10 cellular contexts compared by ENCODE assay signal in the genomic region with DNA sequence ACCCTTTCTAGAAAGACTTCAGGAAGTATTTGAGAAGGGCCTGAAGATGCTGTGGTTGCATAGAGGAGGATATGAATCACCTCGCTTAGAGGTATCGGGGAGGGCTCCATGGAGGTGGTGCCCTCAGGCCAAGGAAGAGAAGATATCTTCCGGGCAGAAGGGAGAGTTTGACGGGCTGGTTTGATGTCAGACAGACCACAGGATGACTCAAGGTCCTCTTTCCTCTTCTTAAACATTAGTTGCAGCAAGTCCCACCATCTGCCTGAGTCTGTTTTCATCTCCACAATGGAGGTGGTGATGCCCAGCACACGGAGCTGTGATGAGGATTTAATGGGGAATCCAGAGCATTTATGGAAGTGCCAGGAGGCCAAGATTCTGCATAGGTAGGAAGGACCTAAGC. TPM values are rescaled to one million over a fixed set of nuclear protein-coding genes. Genes with fewer than 3 reads are reported as not detected.
A peak's percentile ranks its signal among the peaks of the same experiment; 100 is the strongest.
DNase-seq lines count a peak whose midpoint lies in the region; ATAC-seq, FAIRE-seq and TF ChIP-seq lines count a peak whose summit lies in the region.
"Had no signal": no experiment of that assay in that cellular context is flagged by ENCODE, and none has a peak within 500 bp of the region (broad histone marks: within the 10 kb centered on the region; RNA-seq: fewer than 3 reads in every experiment).

No MANE protein-coding gene starts in this region.

- CTCF ChIA-PET in PC-9 (lab: Charles Lee): no interaction called here

- intact Hi-C loops in PC-9 (cut with micrococcal nuclease; ENCODE audit: unreplicated experiment): no loop called here
- intact Hi-C loops in adrenal gland (cut with DNase I): no loop called here

- H3K4me1 ChIP-seq in PC-9 (replicated peaks; ENCODE audit: insufficient read depth): no peaks in the 10 kb centered on the region
- H3K4me1 ChIP-seq in adrenal gland (replicated peaks in 1 of 2): no peaks in the 10 kb centered on the region

- no peak overlapping the region for H3K27ac ChIP-seq in PC-9
- no peak overlapping the region for H3K27ac ChIP-seq in adrenal gland

- H3K27me3 ChIP-seq in PC-9 (ENCODE audit: insufficient read depth, low read depth): no peaks in the 10 kb centered on the region
- H3K27me3 ChIP-seq in adrenal gland: no peaks in the 10 kb centered on the region

- WGBS in adrenal gland, 4 donors: 67 to 81% (median 72%) methylated on average over 5 of the region's 5 CpGs

- no peaks in the 10 kb centered on the region for H4K20me1 ChIP-seq in PC-9 (ENCODE audit: insufficient read depth)

- peaks cover 8% of the 10 kb centered on the region; the same call in 1 of the 2 replicates for H3F3A ChIP-seq in PC-9 (ENCODE audit: insufficient read depth, low read depth)

- no peak overlapping the region for H3K4me3 ChIP-seq in PC-9
- no peak overlapping the region for H3K4me3 ChIP-seq in adrenal gland

- no peak for ATAC-seq in GM18858 (IDR thresholded peaks at IDR 0.05; ENCODE audit: unreplicated experiment)
- ATAC-seq: Panc1 had no signal

- POLR2A ChIA-PET in PC-9 (lab: Charles Lee; ENCODE audit: unreplicated experiment): no interaction called here

- no peaks in the 10 kb centered on the region for H3K9me3 ChIP-seq in PC-9 (ENCODE audit: insufficient read depth, low read depth)
- H3K9me3 ChIP-seq in adrenal gland (replicated peaks in 1 of 3): no peaks in the 10 kb centered on the region

- no peak overlapping the region for H3K4me2 ChIP-seq in PC-9

- DNase-seq in GM20000 (ENCODE audit: low spot score): peak; percentile 60
- peak; percentile 45 to 74 for DNase-seq in PC-9
- DNase-seq in activated effector memory CD4-positive, alpha-beta T cell treated with Interleukin-2 at 50 U/mL for 16 hours: peak; percentile 62
- peak; percentile 21 to 47 for DNase-seq in stimulated activated CD4-positive, alpha-beta T cell treated with anti-CD3 and anti-CD28 coated beads, Interleukin-1b, Interleukin-23, amount 100 ng/mL, for 1 hour (ENCODE audit: low read depth in 2 of 2)
- no peak for DNase-seq in adrenal gland
- DNase-seq in dermis blood vessel endothelial cell: no peak
- DNase-seq in D721Med (ENCODE audit: insufficient read length, low spot score): no peak

- no peak overlapping the region for H2AFZ ChIP-seq in PC-9

- TF ChIP-seq CTCF in GM20000 (IDR thresholded peaks at IDR 0.05; ENCODE audit: extremely low read depth, missing control alignments): no peak
- no peak for TF ChIP-seq CTCF in PC-9 (conservative IDR thresholded peaks at IDR 0.05)
- TF ChIP-seq CTCF in adrenal gland (IDR thresholded peaks at IDR 0.05): no peak
- no peak for TF ChIP-seq CTCF in D721Med (IDR thresholded peaks at IDR 0.05; ENCODE audit: insufficient read depth, missing control alignments)

- no peak for TF ChIP-seq POLR2A in adrenal gland (IDR thresholded peaks at IDR 0.05)

- H3K36me3 ChIP-seq in PC-9 (ENCODE audit: low read depth): no peaks in the 10 kb centered on the region
- no peaks in the 10 kb centered on the region for H3K36me3 ChIP-seq in adrenal gland (replicated peaks in 1 of 2)

- H3K79me2 ChIP-seq in PC-9 (ENCODE audit: low read depth): no peaks in the 10 kb centered on the region

- BruUV-seq in PC-9 (replicated peaks; lab: Mats Ljungman, UMichigan): no TSS peak

- FAIRE-seq in D721Med (lab: Jason Lieb, UNC): no peak

- H3K9me2 ChIP-seq in PC-9 (ENCODE audit: insufficient read depth): no peaks in the 10 kb centered on the region

RNA-seq across cellular contexts. Expression of a gene that starts 25.1 kb away (rescaled TPM):
- total RNA-seq in PC-9 (2021): not detected in 2 replicates
- total RNA-seq in adrenal gland: 1 to 10 TPM in 7 of 8 donors, under 1 TPM in 1; 0.79 to 7.5 (median 3.4) TPM
- polyA plus RNA-seq in adrenal gland: 1 to 10 TPM in 1 of 3 donors, under 1 TPM in 2; 0.73 to 1.0 (median 0.94) TPM
- total RNA-seq in dermis blood vessel endothelial cell: not detected in 2 replicates
- polyA plus RNA-seq: neural cell had no signal

Comparison
In these comparisons a context has a peak if more than half of its experiments do, and no peak if none do; other contexts are left out.
1. DNase-seq: peak in GM20000 (single experiment), PC-9 (2 of 2), activated effector memory CD4-positive, alpha-beta T cell treated with Interleukin-2 at 50 U/mL for 16 hours (single experiment) and stimulated activated CD4-positive, alpha-beta T cell treated with anti-CD3 and anti-CD28 coated beads, Interleukin-1b, Interleukin-23, amount 100 ng/mL, for 1 hour (2 of 2); none in adrenal gland (0 of 7), dermis blood vessel endothelial cell (single experiment) and D721Med (single experiment).